In genomic region chr16:87276926-87277325, GRCh38 we compare ENCODE assay signal across 19 cellular contexts. TPM values are rescaled to one million over a fixed set of nuclear protein-coding genes. Genes with fewer than 3 reads are reported as not detected.
DNase-seq lines count a peak whose midpoint lies in the region; ATAC-seq and TF ChIP-seq lines count a peak whose summit lies in the region.
"Had no signal": no experiment of that assay in that cellular context is flagged by ENCODE, and none has a peak within 500 bp of the region (broad histone marks: within the 10 kb centered on the region; RNA-seq: fewer than 3 reads in every experiment).

No MANE protein-coding gene starts in this region.

- ATAC-seq in upper lobe of right lung, result no peak
- ATAC-seq: A549; CD8-positive, alpha-beta T cell; HCT116 had no signal

- no CpG with 5 or more reads among the region's 11 CpGs for WGBS in neuronal stem cell (ENCODE audit: extremely low coverage in 2 of 2, insufficient read length in 2 of 2, insufficient replicate concordance in 1 of 2), 2 donors

- no peak overlapping the region for H3K14ac ChIP-seq in neuronal stem cell (ENCODE audit: low read length)

- H3F3A ChIP-seq in PC-9 (ENCODE audit: insufficient read depth, low read depth), result no peaks in the 10 kb centered on the region

- no peak overlapping the region for H3K4ac ChIP-seq in neuronal stem cell (ENCODE audit: low read length)

- no peak overlapping the region for H2BK12ac ChIP-seq in neuronal stem cell (ENCODE audit: low read length)

- H3K23ac ChIP-seq in neuronal stem cell (ENCODE audit: low read depth, low read length, poor library complexity), result no peak overlapping the region

- peak overlapping the region; percentile 59; the same call in 1 of the 2 replicates for H3K9ac ChIP-seq in BLaER1
- H3K9ac ChIP-seq in neuronal stem cell (ENCODE audit: low read depth, low read length, poor library complexity), result no peak overlapping the region

- H3K27me3 ChIP-seq in BLaER1, result no peaks in the 10 kb centered on the region
- H3K27me3 ChIP-seq in neuronal stem cell (ENCODE audit: control insufficient read depth in 3 of 3, insufficient read depth in 3 of 3, low read depth in 1 of 3, low read length in 3 of 3), result no peaks in the 10 kb centered on the region
- H3K27me3 ChIP-seq in upper lobe of right lung, result peaks cover 4% of the 10 kb centered on the region
- H3K27me3 ChIP-seq in PC-9 (ENCODE audit: insufficient read depth, low read depth), result no peaks in the 10 kb centered on the region

- H3K27ac ChIP-seq in BLaER1 (peak overlapping the region; percentile 72), neuronal stem cell (replicated peaks; ENCODE audit: low read length) (no peak overlapping the region), upper lobe of right lung (no peak overlapping the region), PC-9 (no peak overlapping the region)
- H3K27ac ChIP-seq: 22Rv1, A549, HL-60 had no signal

- no peak overlapping the region for H3K4me3 ChIP-seq in BLaER1
- no peak overlapping the region for H3K4me3 ChIP-seq in neuronal stem cell (ENCODE audit: low read length in 2 of 2)
- H3K4me3 ChIP-seq in upper lobe of right lung, result no peak overlapping the region
- no peak overlapping the region for H3K4me3 ChIP-seq in PC-9
- H3K4me3 ChIP-seq: A549 had no signal

- no peak overlapping the region for H2BK120ac ChIP-seq in neuronal stem cell (ENCODE audit: low read depth, low read length)

- H4K8ac ChIP-seq in neuronal stem cell (ENCODE audit: low read depth, low read length), result no peak overlapping the region

- H4K20me1 ChIP-seq in BLaER1, result no peaks in the 10 kb centered on the region
- H4K20me1 ChIP-seq in PC-9 (ENCODE audit: insufficient read depth), result no peaks in the 10 kb centered on the region

- POLR2A ChIA-PET in PC-9 (lab: Charles Lee; ENCODE audit: unreplicated experiment), result interaction anchor here (0.6 kb wide), 1 partner anchor 36 kb away, joined by 8 read pairs; no protein-coding TSS in a partner anchor

- H3K79me2 ChIP-seq in PC-9 (ENCODE audit: low read depth), result no peaks in the 10 kb centered on the region

- CTCF ChIA-PET in PC-9 (lab: Charles Lee), result interaction anchor here (0.5 to 0.7 kb wide), 2 partner anchors 292 to 1511 kb away, joined by 3 to 6 read pairs; no protein-coding TSS in a partner anchor

- H2BK15ac ChIP-seq in neuronal stem cell (ENCODE audit: low read length), result no peak overlapping the region

- intact Hi-C loops in upper lobe of right lung (cut with DNase I), result loop anchor here (5.0 kb wide), 1 partner anchor 715 kb away; no protein-coding TSS in a partner anchor
- intact Hi-C loops in PC-9 (cut with micrococcal nuclease; ENCODE audit: unreplicated experiment), result loop anchor here (5.0 kb wide), 1 partner anchor 215 kb away; no protein-coding TSS in a partner anchor

- no peak overlapping the region for H3K18ac ChIP-seq in neuronal stem cell (ENCODE audit: low read length)

- H3K4me1 ChIP-seq in BLaER1 (peaks cover 71% of the 10 kb centered on the region), neuronal stem cell (ENCODE audit: control insufficient read depth in 2 of 2, insufficient read depth in 1 of 2, low read depth in 1 of 2, low read length in 2 of 2) (peaks cover 2 to 10% of the 10 kb centered on the region in 2 donors), upper lobe of right lung (no peaks in the 10 kb centered on the region), PC-9 (replicated peaks; ENCODE audit: insufficient read depth) (no peaks in the 10 kb centered on the region)

- H3K36me3 ChIP-seq in BLaER1, result no peaks in the 10 kb centered on the region
- no peaks in the 10 kb centered on the region for H3K36me3 ChIP-seq in neuronal stem cell (replicated peaks in 1 of 2; ENCODE audit: control insufficient read depth in 2 of 2, insufficient read depth in 2 of 2, low read length in 2 of 2)
- no peaks in the 10 kb centered on the region for H3K36me3 ChIP-seq in upper lobe of right lung
- no peaks in the 10 kb centered on the region for H3K36me3 ChIP-seq in PC-9 (ENCODE audit: low read depth)

- BruUV-seq in PC-9 (replicated peaks; lab: Mats Ljungman, UMichigan), result no TSS peak

- H3K9me3 ChIP-seq in BLaER1, result no peaks in the 10 kb centered on the region
- H3K9me3 ChIP-seq in neuronal stem cell (replicated peaks in 1 of 2; ENCODE audit: control insufficient read depth in 2 of 2, insufficient read depth in 1 of 2, low read depth in 1 of 2, low read length in 2 of 2), result no peaks in the 10 kb centered on the region
- H3K9me3 ChIP-seq in upper lobe of right lung, result no peaks in the 10 kb centered on the region
- no peaks in the 10 kb centered on the region for H3K9me3 ChIP-seq in PC-9 (ENCODE audit: insufficient read depth, low read depth)
- H3K9me3 ChIP-seq: A549 had no signal

- no peak overlapping the region for H4K91ac ChIP-seq in neuronal stem cell (ENCODE audit: low read depth, low read length, poor library complexity)

- no peak overlapping the region for H2BK5ac ChIP-seq in neuronal stem cell (ENCODE audit: low read length)

- H3K4me2 ChIP-seq in BLaER1 (peak overlapping the region; percentile 88), neuronal stem cell (ENCODE audit: insufficient read depth, low read length, poor library complexity, severe bottlenecking) (no peak overlapping the region), PC-9 (no peak overlapping the region)
- H3K4me2 ChIP-seq: A549 had no signal

- H3K79me1 ChIP-seq in neuronal stem cell (ENCODE audit: low read depth, low read length), result no peaks in the 10 kb centered on the region

- TF ChIP-seq CTCF in upper lobe of right lung (IDR thresholded peaks at IDR 0.05) (no peak), GM20000 (IDR thresholded peaks at IDR 0.05; ENCODE audit: extremely low read depth, missing control alignments) (no peak), PC-9 (conservative IDR thresholded peaks at IDR 0.05) (no peak)

- H2AFZ ChIP-seq in neuronal stem cell (ENCODE audit: low read length) (peak overlapping the region; percentile 81), PC-9 (no peak overlapping the region)

- H2AK5ac ChIP-seq in neuronal stem cell (ENCODE audit: low read depth, low read length), result no peak overlapping the region

- DNase-seq in left kidney (ENCODE audit: low read depth, low spot score) (peak; percentile 52), neuronal stem cell (ENCODE audit: low spot score) (no peak), upper lobe of right lung (peak; percentile 27), GM20000 (ENCODE audit: low spot score) (no peak), ureter (ENCODE audit: low spot score) (no peak), PC-9 (no peak)
- DNase-seq: AML-193; Calu3; CD8-positive, alpha-beta T cell; GF-D8; GOT3; H7; HFFc6; IMR-90 had no signal

- H3K9me2 ChIP-seq in PC-9 (ENCODE audit: insufficient read depth), result no peaks in the 10 kb centered on the region

RNA-seq across cellular contexts. Expression of gene C16orf95, which starts 40.3 kb away (rescaled TPM):
- 4.5 TPM for polyA plus RNA-seq in neuronal stem cell (2013, experiment 1 of 2)
- polyA plus RNA-seq in neuronal stem cell (2013, experiment 2 of 2), result 4.9 TPM
- 3.0 TPM for total RNA-seq in upper lobe of right lung
- total RNA-seq in ureter, result 4.2 TPM
- total RNA-seq in PC-9 (2021), result 7.5 and 12.9 TPM in 2 replicates

Comparison
In these comparisons a context has a peak if more than half of its experiments do, and no peak if none do; other contexts are left out.
1. DNase-seq: peak in left kidney (single experiment) and upper lobe of right lung (single experiment); none in neuronal stem cell (single experiment), GM20000 (single experiment), ureter (single experiment) and PC-9 (0 of 2).